In genomic region chr4:36385951-36386561, GRCh38 we compare ENCODE assay signal across 8 cellular contexts.
DNase-seq lines count a peak whose midpoint lies in the region; ATAC-seq and TF ChIP-seq lines count a peak whose summit lies in the region.

No MANE protein-coding gene starts in this region.

- no peak overlapping the region for H3K27ac ChIP-seq in lung (ENCODE audit: low read depth in 1 of 2, low read length in 1 of 2)
- no peak overlapping the region for H3K27ac ChIP-seq in A673 (ENCODE audit: low read depth, low read length, poor library complexity, severe bottlenecking)

- H3K4me3 ChIP-seq in lung (no peak overlapping the region), A673 (ENCODE audit: low read depth, low read length, poor library complexity, severe bottlenecking) (no peak overlapping the region)

- WGBS in lung, 2 donors = 22 to 36% methylated on average over 5 of the region's 5 CpGs

- no peaks in the 10 kb centered on the region for H3K9me3 ChIP-seq in lung (ENCODE audit: control insufficient read depth in 2 of 2, insufficient read depth in 1 of 2, low read length in 1 of 2)
- no peaks in the 10 kb centered on the region for H3K9me3 ChIP-seq in A673 (ENCODE audit: low read depth, low read length, poor library complexity, severe bottlenecking)

- DNase-seq in AML-193 (lab: John Stamatoyannopoulos, UW) (peak; percentile 83 to 91), SW480 (ENCODE audit: low spot score) (peak; percentile 14), lung (ENCODE audit: low spot score) (no peak), SW 1271 (lab: John Stamatoyannopoulos, UW) (no peak), inferior parietal cortex (ENCODE audit: extremely low spot score) (no peak), A673 (ENCODE audit: low spot score) (no peak)

- H3K27me3 ChIP-seq in lung (ENCODE audit: control insufficient read depth, insufficient read depth) (no peaks in the 10 kb centered on the region), A673 (replicated peaks; ENCODE audit: insufficient read depth, low read depth, low read length, poor library complexity) (no peaks in the 10 kb centered on the region)

- H3K36me3 ChIP-seq in lung (ENCODE audit: control insufficient read depth in 2 of 2, insufficient read depth in 2 of 2, low read length in 2 of 2) (no peaks in the 10 kb centered on the region), A673 (ENCODE audit: insufficient read depth, low read length, poor library complexity, severe bottlenecking) (no peaks in the 10 kb centered on the region)

- ATAC-seq in GM18907 (IDR thresholded peaks at IDR 0.05; ENCODE audit: unreplicated experiment) (peak; percentile 92), HG03060 (IDR thresholded peaks at IDR 0.05; ENCODE audit: low read depth, unreplicated experiment) (peak; percentile 72), lung (ENCODE audit: insufficient read depth, low FRiP score) (peak; percentile 72)

- TF ChIP-seq CTCF in lung (IDR thresholded peaks at IDR 0.05; ENCODE audit: control extremely low read depth, extremely low read depth) = no peak
- no peak for TF ChIP-seq CTCF in A673 (conservative IDR thresholded peaks at IDR 0.05; ENCODE audit: low read depth, low read length)

- intact Hi-C loops in A673 (cut with micrococcal nuclease; ENCODE audit: unreplicated experiment) = no loop called here

- peaks cover 0 to 1% of the 10 kb centered on the region in 2 donors for H3K4me1 ChIP-seq in lung (ENCODE audit: control insufficient read depth in 2 of 2, insufficient read depth in 2 of 2, low read length in 2 of 2)
- H3K4me1 ChIP-seq in A673 (ENCODE audit: insufficient read depth, low read length, poor library complexity, severe bottlenecking) = no peaks in the 10 kb centered on the region

- CTCF ChIA-PET in A673 (lab: Charles Lee) = no interaction called here

- BruUV-seq in A673 (replicated peaks; lab: Mats Ljungman, UMichigan) = no TSS peak

- POLR2A ChIA-PET in A673 (lab: Charles Lee; ENCODE audit: low non-redundant PET) = no interaction called here

Comparison
In these comparisons a context has a peak if more than half of its experiments do, and no peak if none do; other contexts are left out.
1. DNase-seq: peak in AML-193 (2 of 2) and SW480 (single experiment); none in lung (single experiment), SW 1271 (0 of 2), inferior parietal cortex (single experiment) and A673 (single experiment).
2. Peak in every context shown above with its lines, with median percentiles within 50 percentile points of each other: ATAC-seq.